In the genomic region with DNA sequence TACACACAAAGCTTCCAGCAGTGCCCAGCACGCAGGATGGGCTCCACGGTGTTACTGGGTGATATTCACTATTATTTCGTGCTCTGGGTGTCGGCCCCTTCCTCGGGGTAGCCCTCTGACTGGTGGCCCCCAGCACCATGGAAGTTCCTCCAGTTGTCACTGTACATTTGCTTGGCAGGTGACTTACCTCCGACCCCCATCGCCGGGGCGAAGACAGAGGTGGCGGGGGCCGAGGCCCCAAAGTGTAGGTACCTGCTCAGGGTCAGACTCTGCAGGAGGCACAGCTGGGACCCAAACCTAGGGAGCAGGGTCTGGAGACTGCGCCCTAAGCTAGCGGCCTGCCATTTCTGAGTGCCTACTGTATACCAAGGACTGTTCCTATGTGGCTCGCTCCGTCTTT, we compare ENCODE assay signal across 1 cellular context.
TF ChIP-seq lines count a peak whose summit lies in the region.

No MANE protein-coding gene starts in this region.

TF ChIP-seq in HepG2, 621 proteins besides CTCF, POLR2A, EP300 and RAD21 (continued from another document):
- no peak for TF ChIP-seq ZNF800 (CRISPR knock-in tag; IDR thresholded peaks at IDR 0.05)
- no peak for TF ChIP-seq PATZ1 (CRISPR knock-in tag; IDR thresholded peaks at IDR 0.05)
- TF ChIP-seq ZNF563 (CRISPR knock-in tag; IDR thresholded peaks at IDR 0.05) = no peak
- no peak for TF ChIP-seq PCBP2 (optimal IDR thresholded peaks at IDR 0.05; ENCODE audit: low read depth, low read length, poor library complexity, severe bottlenecking)
- TF ChIP-seq ZNF318 (CRISPR knock-in tag; IDR thresholded peaks at IDR 0.05) = no peak
- TF ChIP-seq, protein P1, sequence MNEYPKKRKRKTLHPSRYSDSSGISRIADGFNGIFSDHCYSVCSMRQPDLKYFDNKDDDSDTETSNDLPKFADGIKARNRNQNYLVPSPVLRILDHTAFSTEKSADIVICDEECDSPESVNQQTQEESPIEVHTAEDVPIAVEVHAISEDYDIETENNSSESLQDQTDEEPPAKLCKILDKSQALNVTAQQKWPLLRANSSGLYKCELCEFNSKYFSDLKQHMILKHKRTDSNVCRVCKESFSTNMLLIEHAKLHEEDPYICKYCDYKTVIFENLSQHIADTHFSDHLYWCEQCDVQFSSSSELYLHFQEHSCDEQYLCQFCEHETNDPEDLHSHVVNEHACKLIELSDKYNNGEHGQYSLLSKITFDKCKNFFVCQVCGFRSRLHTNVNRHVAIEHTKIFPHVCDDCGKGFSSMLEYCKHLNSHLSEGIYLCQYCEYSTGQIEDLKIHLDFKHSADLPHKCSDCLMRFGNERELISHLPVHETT (CRISPR knock-in tag; conservative IDR thresholded peaks at IDR 0.05) = no peak
- TF ChIP-seq NFAT5 (CRISPR knock-in tag; IDR thresholded peaks at IDR 0.05) = no peak
- no peak for TF ChIP-seq GATAD1 (CRISPR knock-in tag; IDR thresholded peaks at IDR 0.05)
- TF ChIP-seq MIER2 (CRISPR knock-in tag; IDR thresholded peaks at IDR 0.05) = no peak
- TF ChIP-seq ZNF282 (IDR thresholded peaks at IDR 0.05; ENCODE audit: partially characterized antibody) = no peak
- TF ChIP-seq MEIS1 (CRISPR knock-in tag; IDR thresholded peaks at IDR 0.05; ENCODE audit: borderline replicate concordance) = no peak
TF ChIP-seq in HepG2: peak in this region for 0.
